In genomic region chr3:39961404-39961693, GRCh38 we compare ENCODE assay signal across 19 cellular contexts.
DNase-seq lines count a peak whose midpoint lies in the region; ATAC-seq and TF ChIP-seq lines count a peak whose summit lies in the region.
"Had no signal": no experiment of that assay in that cellular context is flagged by ENCODE, and none has a peak within 500 bp of the region (broad histone marks: within the 10 kb centered on the region; RNA-seq: fewer than 3 reads in every experiment).

No MANE protein-coding gene starts in this region.

- no peak overlapping the region for H3K27ac ChIP-seq in BLaER1 treated with 17β-estradiol and CSF1 and Interleukin-3, amounts not matched to agents 10 nM and 100 nM
- peak overlapping the region; percentile 32 to 60 for H3K27ac ChIP-seq in right atrium auricular region

- peaks cover 11 to 17% (median 13%) of the 10 kb centered on the region in 10 experiments for H3K4me1 ChIP-seq in BLaER1 treated with 17β-estradiol and CSF1 and Interleukin-3, amounts not matched to agents 10 nM and 100 nM
- peaks cover 0 to 29% of the 10 kb centered on the region in 2 donors for H3K4me1 ChIP-seq in right atrium auricular region

- H3K4me2 ChIP-seq in BLaER1 treated with 17β-estradiol and CSF1 and Interleukin-3, amounts not matched to agents 10 nM and 100 nM, result peak overlapping the region; percentile 12 to 60 (median 45); a peak in 20 of 22 replicates

- DNase-seq in dermis blood vessel endothelial cell, result peak; percentile 85
- no peak for DNase-seq in right atrium auricular region (ENCODE audit: low spot score)
- peak; percentile 19 for DNase-seq in stromal cell of bone marrow (ENCODE audit: low read depth)
- DNase-seq in ecto neural progenitor cell (ENCODE audit: low spot score), result no peak
- no peak for DNase-seq in osteocyte (ENCODE audit: extremely low spot score, unreplicated experiment)
- DNase-seq in T-helper 17 cell, result no peak
- DNase-seq: activated B cell treated with CpG ODN at 0.5 μM for 24 hours; activated T-cell treated with anti-CD3 and anti-CD28 coated beads, Interleukin-2, amount 50 U/mL, for 72 hours; effector memory CD4-positive, alpha-beta T cell; hypothalamus; NCI-H1417 treated with DMSO at 0.1 percent for 48 hours; NCI-H2171 had no signal

- H3K9me3 ChIP-seq in BLaER1 treated with 17β-estradiol and CSF1 and Interleukin-3, amounts not matched to agents 10 nM and 100 nM (replicated peaks in 1 of 11), result 0 out of 22 replicates have a peak, but pooled peaks cover 0 to 7% (median 0%) of the 10 kb centered on the region in 11 experiments
- H3K9me3 ChIP-seq in right atrium auricular region, result no peaks in the 10 kb centered on the region
- H3K9me3 ChIP-seq in T-helper 17 cell (ENCODE audit: control insufficient read depth, low read length, poor library complexity, severe bottlenecking), result no peaks in the 10 kb centered on the region

- H3K4me3 Mint-ChIP-seq in osteocyte (ENCODE audit: unreplicated experiment) (no peak overlapping the region), T-helper 17 cell (no peak overlapping the region)
- H3K4me3 Mint-ChIP-seq: activated B cell treated with CpG ODN at 0.5 μM for 24 hours; activated naive CD8-positive, alpha-beta T cell; activated T-cell treated with anti-CD3 and anti-CD28 coated beads, Interleukin-2, amount 50 U/mL, for 72 hours; CD14-positive monocyte; neural crest cell; stimulated activated naive CD8-positive, alpha-beta T cell treated with anti-CD3 and anti-CD28 coated beads, Interleukin-15, Interleukin-2, amounts not matched to agents 100 ng/mL and 50 ng/mL, for 24 hours; T-helper 2 cell treated with Interferon-gamma antibody and Interleukin-4, amounts not matched to agents 5 μg/mL and 100 μg/mL, for 36 hours had no signal

- no peaks in the 10 kb centered on the region for H4K20me1 ChIP-seq in BLaER1 treated with 17β-estradiol and CSF1 and Interleukin-3, amounts not matched to agents 10 nM and 100 nM

- H3K27ac Mint-ChIP-seq in osteocyte (ENCODE audit: unreplicated experiment) (no peak overlapping the region), T-helper 17 cell (no peak overlapping the region)
- H3K27ac Mint-ChIP-seq: activated B cell treated with CpG ODN at 0.5 μM for 24 hours; activated naive CD8-positive, alpha-beta T cell; activated T-cell treated with anti-CD3 and anti-CD28 coated beads, Interleukin-2, amount 50 U/mL, for 72 hours; CD14-positive monocyte; stimulated activated naive CD8-positive, alpha-beta T cell treated with anti-CD3 and anti-CD28 coated beads, Interleukin-15, Interleukin-2, amounts not matched to agents 100 ng/mL and 50 ng/mL, for 24 hours; T-helper 2 cell treated with Interferon-gamma antibody and Interleukin-4, amounts not matched to agents 5 μg/mL and 100 μg/mL, for 36 hours had no signal

- ATAC-seq in HG03095 (IDR thresholded peaks at IDR 0.05; ENCODE audit: unreplicated experiment), result no peak
- no peak for ATAC-seq in T-helper 17 cell
- ATAC-seq: activated T-cell treated with anti-CD3 and anti-CD28 coated beads, Interleukin-2, amount 50 U/mL, for 72 hours had no signal

- no peak overlapping the region for H3K4me3 ChIP-seq in BLaER1 treated with 17β-estradiol and CSF1 and Interleukin-3, amounts not matched to agents 10 nM and 100 nM
- H3K4me3 ChIP-seq in right atrium auricular region, result no peak overlapping the region

- no peak for TF ChIP-seq CTCF in right atrium auricular region (IDR thresholded peaks at IDR 0.05)
- no peak for TF ChIP-seq CTCF in osteocyte (IDR thresholded peaks at IDR 0.05)

- peaks cover 5% of the 10 kb centered on the region for H3K9me3 Mint-ChIP-seq in osteocyte (ENCODE audit: unreplicated experiment)
- H3K9me3 Mint-ChIP-seq: activated B cell treated with CpG ODN at 0.5 μM for 24 hours; activated T-cell treated with anti-CD3 and anti-CD28 coated beads, Interleukin-2, amount 50 U/mL, for 72 hours; stimulated activated naive CD8-positive, alpha-beta T cell treated with anti-CD3 and anti-CD28 coated beads, Interleukin-15, Interleukin-2, amounts not matched to agents 100 ng/mL and 50 ng/mL, for 24 hours; T-helper 2 cell treated with Interferon-gamma antibody and Interleukin-4, amounts not matched to agents 5 μg/mL and 100 μg/mL, for 36 hours had no signal

- H3K4me1 Mint-ChIP-seq in osteocyte (ENCODE audit: unreplicated experiment), result no peaks in the 10 kb centered on the region
- H3K4me1 Mint-ChIP-seq in T-helper 17 cell, result no peaks in the 10 kb centered on the region
- H3K4me1 Mint-ChIP-seq: activated B cell treated with CpG ODN at 0.5 μM for 24 hours, CD14-positive monocyte, neural crest cell had no signal

- H3K27me3 ChIP-seq in BLaER1 treated with 17β-estradiol and CSF1 and Interleukin-3, amounts not matched to agents 10 nM and 100 nM, result no peaks in the 10 kb centered on the region
- no peaks in the 10 kb centered on the region for H3K27me3 ChIP-seq in right atrium auricular region

- H3K36me3 ChIP-seq in BLaER1 treated with 17β-estradiol and CSF1 and Interleukin-3, amounts not matched to agents 10 nM and 100 nM, result no peaks in the 10 kb centered on the region
- no peaks in the 10 kb centered on the region for H3K36me3 ChIP-seq in right atrium auricular region

- H3K9ac ChIP-seq in BLaER1 treated with 17β-estradiol and CSF1 and Interleukin-3, amounts not matched to agents 10 nM and 100 nM, result no peak overlapping the region

- H3K36me3 Mint-ChIP-seq in osteocyte (ENCODE audit: unreplicated experiment) (no peaks in the 10 kb centered on the region), T-helper 17 cell (ENCODE audit: low read depth) (no peaks in the 10 kb centered on the region)
- H3K36me3 Mint-ChIP-seq: activated naive CD8-positive, alpha-beta T cell; CD14-positive monocyte had no signal

- H3K27me3 Mint-ChIP-seq in osteocyte (ENCODE audit: unreplicated experiment) (no peaks in the 10 kb centered on the region), T-helper 17 cell (no peaks in the 10 kb centered on the region)
- H3K27me3 Mint-ChIP-seq: activated naive CD8-positive, alpha-beta T cell; stimulated activated naive CD8-positive, alpha-beta T cell treated with anti-CD3 and anti-CD28 coated beads, Interleukin-15, Interleukin-2, amounts not matched to agents 100 ng/mL and 50 ng/mL, for 24 hours had no signal

Comparison
In these comparisons a context has a peak if more than half of its experiments do, and no peak if none do; other contexts are left out.
1. H3K27ac ChIP-seq: peak in right atrium auricular region (2 of 2); none in BLaER1 treated with 17β-estradiol and CSF1 and Interleukin-3, amounts not matched to agents 10 nM and 100 nM (0 of 11).
2. DNase-seq: peak in dermis blood vessel endothelial cell (single experiment) and stromal cell of bone marrow (single experiment); none in right atrium auricular region (single experiment), ecto neural progenitor cell (single experiment), osteocyte (single experiment) and T-helper 17 cell (0 of 3).